In genomic region chr9:22446950-22447606, GRCh38 we compare ENCODE assay signal across 9 cellular contexts. TPM values are rescaled to one million over a fixed set of nuclear protein-coding genes. Genes with fewer than 3 reads are reported as not detected.
A peak's percentile ranks its signal among the peaks of the same experiment; 100 is the strongest.
DNase-seq lines count a peak whose midpoint lies in the region; ATAC-seq and TF ChIP-seq lines count a peak whose summit lies in the region.
"Had no signal": no experiment of that assay in that cellular context is flagged by ENCODE, and none has a peak within 500 bp of the region (broad histone marks: within the 10 kb centered on the region; RNA-seq: fewer than 3 reads in every experiment).

No MANE protein-coding gene starts in this region.

- peak overlapping the region; percentile 23 to 69 (median 64) for H3K4me3 ChIP-seq in heart right ventricle
- peak overlapping the region; percentile 77 for H3K4me3 ChIP-seq in parathyroid adenoma (ENCODE audit: low read depth, low read length)

- 0 to 1% methylated on average over 70 of the region's 70 CpGs for WGBS in heart right ventricle, 2 donors

- peak overlapping the region; percentile 68 for H3K4me3 Mint-ChIP-seq in activated naive CD8-positive, alpha-beta T cell treated with anti-CD3 and anti-CD28 coated beads, Interleukin-2, amount 10 ng/mL, durations not matched to agents 7 days and 5 days

- no peaks in the 10 kb centered on the region for H3K79me2 ChIP-seq in parathyroid adenoma

- intact Hi-C loops in heart right ventricle (cut with DNase I): loop anchor here in 5 of 10 donors (5.0 to 10.0 kb wide), 5 partner anchors 202 to 842 kb away; no protein-coding TSS in a partner anchor

- H3K9me3 ChIP-seq in heart right ventricle (no peaks in the 10 kb centered on the region), parathyroid adenoma (ENCODE audit: control insufficient read depth, low read length) (no peaks in the 10 kb centered on the region)

- peak in 2 of 9 donors; percentile 23 to 35 for TF ChIP-seq CTCF in heart right ventricle (IDR thresholded peaks at IDR 0.05)
- peak; percentile 21 for TF ChIP-seq CTCF in parathyroid adenoma (IDR thresholded peaks at IDR 0.05)

- H3K4me1 Mint-ChIP-seq in activated naive CD8-positive, alpha-beta T cell treated with anti-CD3 and anti-CD28 coated beads, Interleukin-2, amount 10 ng/mL, durations not matched to agents 7 days and 5 days: peaks cover 2% of the 10 kb centered on the region

- peak overlapping the region; percentile 66 for H3K4me2 ChIP-seq in parathyroid adenoma (ENCODE audit: low read length)
- H3K4me2 ChIP-seq: BLaER1 treated with 17β-estradiol and CSF1 and Interleukin-3, amounts not matched to agents 10 nM and 100 nM had no signal

- DNase-seq in NCI-H1436 (lab: John Stamatoyannopoulos, UW) (peak; percentile 69), NCI-H1436 treated with DMSO at 0.1 percent for 48 hours (lab: John Stamatoyannopoulos, UW) (no peak), NCI-H526 treated with DMSO at 0.1 percent for 48 hours (lab: John Stamatoyannopoulos, UW) (peak; percentile 10), heart right ventricle (peak; percentile 10 to 67), RKO (ENCODE audit: low spot score) (no peak)
- DNase-seq in activated naive CD8-positive, alpha-beta T cell treated with anti-CD3 and anti-CD28 coated beads, Interleukin-2, amount 10 ng/mL, durations not matched to agents 7 days and 5 days: peak; percentile 56

- peak overlapping the region; percentile 84 for H2AFZ ChIP-seq in parathyroid adenoma

- peak; percentile 71 for ATAC-seq in HG03064 (IDR thresholded peaks at IDR 0.05; ENCODE audit: low read depth, unreplicated experiment)
- peak; percentile 81 for ATAC-seq in activated naive CD8-positive, alpha-beta T cell treated with anti-CD3 and anti-CD28 coated beads, Interleukin-2, amount 10 ng/mL, durations not matched to agents 7 days and 5 days (ENCODE audit: low read depth)
- peak; percentile 83 to 94 (median 84) for ATAC-seq in heart right ventricle

- H3K27ac ChIP-seq in heart right ventricle (peak overlapping the region in 9 of 10 donors; percentile 48 to 86 (median 80)), parathyroid adenoma (peak overlapping the region; percentile 93)
- H3K27ac ChIP-seq: BLaER1 treated with 17β-estradiol and CSF1 and Interleukin-3, amounts not matched to agents 10 nM and 100 nM had no signal

- peaks cover 0 to 73% (median 27%) of the 10 kb centered on the region in 7 donors for H3K27me3 ChIP-seq in heart right ventricle
- no peaks in the 10 kb centered on the region for H3K27me3 ChIP-seq in parathyroid adenoma (ENCODE audit: control insufficient read depth, insufficient read depth, low read length)

- H3K4me1 ChIP-seq in heart right ventricle (peaks cover 0 to 17% (median 8%) of the 10 kb centered on the region in 9 donors), parathyroid adenoma (no peaks in the 10 kb centered on the region)
- H3K4me1 ChIP-seq: BLaER1 treated with 17β-estradiol and CSF1 and Interleukin-3, amounts not matched to agents 10 nM and 100 nM had no signal

- H3K36me3 ChIP-seq in heart right ventricle (no peaks in the 10 kb centered on the region), parathyroid adenoma (ENCODE audit: control insufficient read depth, insufficient read depth, low read length) (no peaks in the 10 kb centered on the region)
- H3K36me3 ChIP-seq: BLaER1 treated with 17β-estradiol and CSF1 and Interleukin-3, amounts not matched to agents 10 nM and 100 nM had no signal

- H3K36me3 Mint-ChIP-seq in activated naive CD8-positive, alpha-beta T cell treated with anti-CD3 and anti-CD28 coated beads, Interleukin-2, amount 10 ng/mL, durations not matched to agents 7 days and 5 days: no peaks in the 10 kb centered on the region

- POLR2A ChIA-PET in activated naive CD8-positive, alpha-beta T cell treated with anti-CD3 and anti-CD28 coated beads, Interleukin-2, amount 10 ng/mL, durations not matched to agents 7 days and 5 days (lab: Charles Lee): no interaction called here

- peak overlapping the region; percentile 76 for H3K9ac ChIP-seq in parathyroid adenoma
- H3K9ac ChIP-seq: BLaER1 treated with 17β-estradiol and CSF1 and Interleukin-3, amounts not matched to agents 10 nM and 100 nM had no signal

- H3K27me3 Mint-ChIP-seq in activated naive CD8-positive, alpha-beta T cell treated with anti-CD3 and anti-CD28 coated beads, Interleukin-2, amount 10 ng/mL, durations not matched to agents 7 days and 5 days: peaks cover 66% of the 10 kb centered on the region

- H3K27ac Mint-ChIP-seq in activated naive CD8-positive, alpha-beta T cell treated with anti-CD3 and anti-CD28 coated beads, Interleukin-2, amount 10 ng/mL, durations not matched to agents 7 days and 5 days: no peak overlapping the region

- no peaks in the 10 kb centered on the region for H3K9me3 Mint-ChIP-seq in activated naive CD8-positive, alpha-beta T cell treated with anti-CD3 and anti-CD28 coated beads, Interleukin-2, amount 10 ng/mL, durations not matched to agents 7 days and 5 days

RNA-seq across cellular contexts. Expression of gene DMRTA1, which starts 0.5 kb away (rescaled TPM):
- total RNA-seq in activated naive CD8-positive, alpha-beta T cell treated with anti-CD3 and anti-CD28 coated beads, Interleukin-2, amount 10 ng/mL, durations not matched to agents 7 days and 5 days: not detected
- total RNA-seq in heart right ventricle: 1 to 10 TPM in 1 of 10 donors, under 1 TPM in 9; 0.40 to 1.2 (median 0.76) TPM
- under 1 TPM; 0.04 to 0.22 TPM for polyA plus RNA-seq in heart right ventricle

Comparison
In these comparisons a context has a peak if more than half of its experiments do, and no peak if none do; other contexts are left out.
1. DNase-seq: peak in NCI-H1436 (single experiment), NCI-H526 treated with DMSO at 0.1 percent for 48 hours (single experiment), activated naive CD8-positive, alpha-beta T cell treated with anti-CD3 and anti-CD28 coated beads, Interleukin-2, amount 10 ng/mL, durations not matched to agents 7 days and 5 days (single experiment) and heart right ventricle (2 of 2); none in NCI-H1436 treated with DMSO at 0.1 percent for 48 hours (single experiment) and RKO (single experiment).
2. Peak in every context shown above with its lines, with median percentiles within 50 percentile points of each other: ATAC-seq.